In the genomic region with DNA sequence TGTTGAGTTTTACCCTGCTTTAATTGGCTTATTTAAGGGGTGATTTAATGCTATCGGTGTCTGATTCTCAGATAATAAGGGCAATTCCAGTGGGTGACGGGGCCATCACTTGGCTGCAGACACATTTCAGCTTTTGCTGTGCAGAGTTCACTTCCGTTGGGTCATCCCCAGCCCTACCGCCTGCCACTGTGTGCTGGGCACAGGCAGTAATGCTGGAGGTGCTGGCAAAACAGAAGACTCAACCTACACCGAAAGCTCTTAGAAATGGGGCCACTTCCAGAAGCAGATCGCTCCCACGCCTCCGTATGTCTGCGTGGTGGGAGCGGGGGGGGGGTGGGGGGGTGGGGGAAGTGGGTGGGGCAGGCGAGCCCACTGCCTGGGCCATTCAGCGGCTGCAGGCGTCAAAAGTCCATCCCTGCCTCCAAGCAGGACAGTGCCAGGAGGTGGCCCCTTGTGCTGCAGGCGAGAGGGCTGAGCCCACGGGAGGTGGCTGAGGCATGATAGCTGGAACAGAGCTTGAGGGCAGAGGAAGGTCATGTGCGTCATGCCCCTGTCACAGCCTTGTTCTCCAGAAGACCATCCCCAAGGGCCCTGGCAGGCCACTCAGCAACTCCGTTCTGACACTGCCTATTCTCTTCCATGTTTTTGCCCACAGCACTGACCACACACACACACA, we compare ENCODE assay signal across 14 cellular contexts.
"Had no signal": no experiment of that assay in that cellular context is flagged by ENCODE, and none has a peak within 500 bp of the region (broad histone marks: within the 10 kb centered on the region; RNA-seq: fewer than 3 reads in every experiment).

No MANE protein-coding gene starts in this region.

- H3K4me1 ChIP-seq: pancreas, uterus had no signal

- DNase-seq: activated CD8-positive, alpha-beta memory T cell treated with anti-CD3 and anti-CD28 coated beads, Interleukin-2, amount 50 U/mL, for 4 hours; activated CD8-positive, alpha-beta T cell treated with anti-CD3 and anti-CD28 coated beads for 36 hours; activated gamma-delta T cell treated with Interleukin-2 at 50 U/mL for 16 hours; activated naive CD8-positive, alpha-beta T cell treated with anti-CD3 and anti-CD28 coated beads for 36 hours; activated T-cell treated with anti-CD3 and anti-CD28 coated beads, Interleukin-2, amount 50 U/mL, for 72 hours; left colon; mammary epithelial cell; pancreas; stimulated activated CD4-positive, alpha-beta T cell treated with anti-CD3 and anti-CD28 coated beads, Interleukin-12 subunit alpha, Interleukin-12 subunit beta, amount 100 ng/mL, for 4 hours; stimulated activated CD4-positive, alpha-beta T cell treated with anti-CD3 and anti-CD28 coated beads, Interleukin-2, amount 100 ng/mL, for 24 hours; uterus had no signal

- ATAC-seq: activated CD4-positive, CD25-positive, alpha-beta regulatory T cell treated with anti-CD3 and anti-CD28 coated beads, Interleukin-2, amount 50 U/mL, for 24 hours; activated CD8-positive, alpha-beta T cell treated with anti-CD3 and anti-CD28 coated beads for 36 hours; activated T-cell treated with anti-CD3 and anti-CD28 coated beads, Interleukin-2, amount 50 U/mL, for 72 hours; esophagus mucosa; pancreas had no signal

- H3K9me3 ChIP-seq: pancreas, SJSA1, uterus had no signal

- H3K27me3 ChIP-seq: pancreas, SJSA1, uterus had no signal

- H3K4me3 ChIP-seq: pancreas, SJSA1, uterus had no signal

- H3K36me3 ChIP-seq: pancreas, uterus had no signal

- H3K27ac ChIP-seq: pancreas, SJSA1, uterus had no signal
